In genomic region chr15:87713405-87713995, GRCh38 we compare ENCODE assay signal across 32 cellular contexts.
"Had no signal": no experiment of that assay in that cellular context is flagged by ENCODE, and none has a peak within 500 bp of the region (broad histone marks: within the 10 kb centered on the region; RNA-seq: fewer than 3 reads in every experiment).

No MANE protein-coding gene starts in this region.

- H3K4me1 ChIP-seq: breast epithelium, pancreas, prostate gland, spleen, testis had no signal

- H3K27ac ChIP-seq: breast epithelium, epithelial cell of prostate, pancreas, prostate gland, spleen, testis, WERI-Rb-1 had no signal

- H3K4me3 Mint-ChIP-seq: activated naive CD8-positive, alpha-beta T cell treated with anti-CD3 and anti-CD28 coated beads, Interleukin-2, amount 50 U/mL, for 24 hours; activated T-cell treated with anti-CD3 and anti-CD28 coated beads, Interleukin-2, amount 50 U/mL, for 24 hours; central memory CD8-positive, alpha-beta T cell; naive thymus-derived CD4-positive, alpha-beta T cell; neural crest cell; T-helper 1 cell treated with Interleukin-12 subunit alpha and Interleukin-12 subunit beta and Interleukin-4 antibody, amounts not matched to agents 30 μg/mL and 1 μg/mL, for 36 hours had no signal

- H3K36me3 ChIP-seq: breast epithelium, pancreas, prostate gland, spleen, WERI-Rb-1 had no signal

- H3K4me3 ChIP-seq: breast epithelium, pancreas, prostate gland, spleen, testis had no signal

- H3K27ac Mint-ChIP-seq: activated naive CD8-positive, alpha-beta T cell treated with anti-CD3 and anti-CD28 coated beads, Interleukin-2, amount 50 U/mL, for 24 hours; activated T-cell treated with anti-CD3 and anti-CD28 coated beads, Interleukin-2, amount 50 U/mL, for 24 hours; naive thymus-derived CD4-positive, alpha-beta T cell; T-helper 1 cell treated with Interleukin-12 subunit alpha and Interleukin-12 subunit beta and Interleukin-4 antibody, amounts not matched to agents 30 μg/mL and 1 μg/mL, for 36 hours had no signal

- FAIRE-seq: colon, pancreas, urothelium cell line had no signal

- DNase-seq: activated CD4-positive, alpha-beta T cell treated with anti-CD3 and anti-CD28 coated beads for 48 hours; activated CD4-positive, alpha-beta T cell treated with anti-CD3 and anti-CD28 coated beads, Interleukin-2, amount 50 U/mL, for 48 hours; activated CD8-positive, alpha-beta memory T cell treated with anti-CD3 and anti-CD28 coated beads for 24 hours; activated CD8-positive, alpha-beta memory T cell treated with anti-CD3 and anti-CD28 coated beads, Interleukin-2, amount 50 U/mL, for 4 hours; activated gamma-delta T cell treated with Interleukin-2 at 50 U/mL for 16 hours; activated naive CD4-positive, alpha-beta T cell treated with anti-CD3 and anti-CD28 coated beads, Interleukin-2, amount 50 U/mL, for 16 hours; activated naive CD8-positive, alpha-beta T cell treated with anti-CD3 and anti-CD28 coated beads, Interleukin-2, amount 50 U/mL, for 24 hours; activated T-cell treated with anti-CD3 and anti-CD28 coated beads, Interleukin-2, amount 50 U/mL, for 24 hours; dermis blood vessel endothelial cell; effector CD4-positive, alpha-beta T cell; head of caudate nucleus; mammary epithelial cell; midbrain; naive thymus-derived CD4-positive, alpha-beta T cell; nucleus accumbens; pancreas; spleen; stimulated activated naive CD4-positive, alpha-beta T cell; SW 1271; T-helper 9 cell; testis; trophoblast cell; WERI-Rb-1 had no signal

- H3K9me3 ChIP-seq: breast epithelium, pancreas, prostate gland, spleen, testis had no signal

- H3K9me3 Mint-ChIP-seq: activated naive CD8-positive, alpha-beta T cell treated with anti-CD3 and anti-CD28 coated beads, Interleukin-2, amount 50 U/mL, for 24 hours; activated T-cell treated with anti-CD3 and anti-CD28 coated beads, Interleukin-2, amount 50 U/mL, for 24 hours; central memory CD8-positive, alpha-beta T cell; neural crest cell; T-helper 1 cell treated with Interleukin-12 subunit alpha and Interleukin-12 subunit beta and Interleukin-4 antibody, amounts not matched to agents 30 μg/mL and 1 μg/mL, for 36 hours had no signal

- H3K27me3 Mint-ChIP-seq: activated naive CD8-positive, alpha-beta T cell treated with anti-CD3 and anti-CD28 coated beads, Interleukin-2, amount 50 U/mL, for 24 hours; activated T-cell treated with anti-CD3 and anti-CD28 coated beads, Interleukin-2, amount 50 U/mL, for 24 hours had no signal

- H3K4me1 Mint-ChIP-seq: activated naive CD8-positive, alpha-beta T cell treated with anti-CD3 and anti-CD28 coated beads, Interleukin-2, amount 50 U/mL, for 24 hours; central memory CD8-positive, alpha-beta T cell; neural crest cell had no signal

- H3K36me3 Mint-ChIP-seq: naive thymus-derived CD4-positive, alpha-beta T cell had no signal

- ATAC-seq: activated CD4-positive, CD25-positive, alpha-beta regulatory T cell treated with anti-CD3 and anti-CD28 coated beads, Interleukin-2, amount 50 U/mL, for 24 hours; activated naive CD8-positive, alpha-beta T cell treated with anti-CD3 and anti-CD28 coated beads, Interleukin-2, amount 50 U/mL, for 24 hours; naive thymus-derived CD4-positive, alpha-beta T cell; pancreas had no signal

- H3K27me3 ChIP-seq: breast epithelium, pancreas, spleen, testis had no signal
